ENCODE assay signal across 8 cellular contexts in genomic region chr1:147599362-147600118, GRCh38. TPM values are rescaled to one million over a fixed set of nuclear protein-coding genes. Genes with fewer than 3 reads are reported as not detected.
DNase-seq lines count a peak whose midpoint lies in the region; ATAC-seq and TF ChIP-seq lines count a peak whose summit lies in the region.

No MANE protein-coding gene starts in this region.

- POLR2A ChIA-PET in activated CD8-positive, alpha-beta T cell treated with anti-CD3 and anti-CD28 coated beads for 36 hours (lab: Charles Lee) = interaction anchor here (0.9 to 3.8 kb wide), 8 partner anchors 9 to 89 kb away, joined by 3 to 38 read pairs (median 5); partner anchors contain the start of gene BCL9

- H3K4me3 Mint-ChIP-seq in activated CD8-positive, alpha-beta T cell treated with anti-CD3 and anti-CD28 coated beads for 36 hours = peak overlapping the region; percentile 93

- no peaks in the 10 kb centered on the region for H3K27me3 Mint-ChIP-seq in activated CD8-positive, alpha-beta T cell treated with anti-CD3 and anti-CD28 coated beads for 36 hours

- H3K4me3 ChIP-seq in HL-60 (replicated peaks; ENCODE audit: insufficient read depth, low read length) = peak overlapping the region; percentile 62
- peak overlapping the region; percentile 64 for H3K4me3 ChIP-seq in lung

- H3K4me1 Mint-ChIP-seq in activated CD8-positive, alpha-beta T cell treated with anti-CD3 and anti-CD28 coated beads for 36 hours (ENCODE audit: low read depth) = peaks cover 32% of the 10 kb centered on the region

- H3K27ac ChIP-seq in HL-60 (replicated peaks) = no peak overlapping the region
- peak overlapping the region; percentile 92 to 95 for H3K27ac ChIP-seq in lung (ENCODE audit: low read depth in 1 of 2, low read length in 1 of 2)

- H3K27ac Mint-ChIP-seq in activated CD8-positive, alpha-beta T cell treated with anti-CD3 and anti-CD28 coated beads for 36 hours = peak overlapping the region; percentile 93

- intact Hi-C loops in activated CD8-positive, alpha-beta T cell treated with anti-CD3 and anti-CD28 coated beads for 36 hours (cut with micrococcal nuclease) = loop anchor here (2.0 kb wide), 1 partner anchor 61 kb away; no protein-coding TSS in a partner anchor

- 0 to 1% methylated on average over 57 to 80 of the region's 80 CpGs for WGBS in lung, 2 donors

- TF ChIP-seq CTCF in HL-60 (IDR thresholded peaks at IDR 0.05; ENCODE audit: insufficient read depth, low read length) (no peak), lung (IDR thresholded peaks at IDR 0.05; ENCODE audit: control extremely low read depth, extremely low read depth) (no peak)
- no peak for TF ChIP-seq CTCF in activated CD8-positive, alpha-beta T cell treated with anti-CD3 and anti-CD28 coated beads for 36 hours (IDR thresholded peaks at IDR 0.05)

- peak; percentile 77 to 100 (median 97) for DNase-seq in C1 segment of cervical spinal cord (lab: John Stamatoyannopoulos, UW)
- DNase-seq in HL-60 (ENCODE audit: low read depth in 1 of 2, low spot score in 1 of 2) = peak; percentile 34 to 64
- DNase-seq in NCI-H82 treated with DMSO at 0.1 percent for 48 hours (lab: John Stamatoyannopoulos, UW; ENCODE audit: unreplicated experiment) = peak; percentile 95
- DNase-seq in activated CD8-positive, alpha-beta T cell treated with anti-CD3 and anti-CD28 coated beads for 36 hours = peak; percentile 98
- peak; percentile 99 for DNase-seq in ecto neural progenitor cell (ENCODE audit: low spot score)
- peak; percentile 98 for DNase-seq in lung (ENCODE audit: low spot score)
- DNase-seq in stimulated activated CD4-positive, alpha-beta T cell treated with anti-CD3 and anti-CD28 coated beads, TNF-alpha, amount 100 ng/mL, for 1 hour (ENCODE audit: low read depth in 3 of 3, low spot score in 1 of 3) = peak; percentile 91 to 97 (median 93)

- no peaks in the 10 kb centered on the region for H3K9me3 ChIP-seq in lung (ENCODE audit: control insufficient read depth in 2 of 2, insufficient read depth in 1 of 2, low read length in 1 of 2)

- H3K4me1 ChIP-seq in lung (ENCODE audit: control insufficient read depth in 2 of 2, insufficient read depth in 2 of 2, low read length in 2 of 2) = peaks cover 0 to 4% of the 10 kb centered on the region in 2 donors

- H3K9me3 Mint-ChIP-seq in activated CD8-positive, alpha-beta T cell treated with anti-CD3 and anti-CD28 coated beads for 36 hours = no peaks in the 10 kb centered on the region

- CTCF ChIA-PET in activated CD8-positive, alpha-beta T cell treated with anti-CD3 and anti-CD28 coated beads for 36 hours (lab: Charles Lee) = interaction anchor here (0.6 to 3.0 kb wide), 6 partner anchors 29 to 104 kb away, joined by 3 to 11 read pairs (median 5); partner anchors contain the start of gene BCL9

- peak; percentile 77 for ATAC-seq in GM19463 (IDR thresholded peaks at IDR 0.05; ENCODE audit: unreplicated experiment)
- peak; percentile 85 for ATAC-seq in activated CD8-positive, alpha-beta T cell treated with anti-CD3 and anti-CD28 coated beads for 36 hours
- ATAC-seq in lung (ENCODE audit: insufficient read depth, low FRiP score) = peak; percentile 95

- H3K27me3 ChIP-seq in HL-60 (ENCODE audit: insufficient read depth, poor library complexity, severe bottlenecking) (peaks cover 45% of the 10 kb centered on the region), lung (ENCODE audit: control insufficient read depth, insufficient read depth) (no peaks in the 10 kb centered on the region)

- H3K36me3 ChIP-seq in lung (ENCODE audit: control insufficient read depth in 2 of 2, insufficient read depth in 2 of 2, low read length in 2 of 2) = no peaks in the 10 kb centered on the region

- peaks cover 3% of the 10 kb centered on the region for H3K36me3 Mint-ChIP-seq in activated CD8-positive, alpha-beta T cell treated with anti-CD3 and anti-CD28 coated beads for 36 hours (ENCODE audit: low read depth)

RNA-seq across cellular contexts. Expression of gene BCL9, which starts 58.2 kb away (rescaled TPM):
- 10 to 100 TPM; 30.9 to 34.3 TPM for total RNA-seq in activated CD8-positive, alpha-beta T cell treated with anti-CD3 and anti-CD28 coated beads for 36 hours
- 10 to 100 TPM; 14.7 to 19.5 TPM for total RNA-seq in lung
- polyA plus RNA-seq in lung = 1 to 10 TPM; 3.2 to 7.4 TPM

Comparison
In these comparisons a context has a peak if more than half of its experiments do, and no peak if none do; other contexts are left out.
1. DNase-seq: peak in every context shown above with its lines; median percentile 99 in ecto neural progenitor cell; 98 in activated CD8-positive, alpha-beta T cell treated with anti-CD3 and anti-CD28 coated beads for 36 hours; 98 in lung; 97 in C1 segment of cervical spinal cord; 95 in NCI-H82 treated with DMSO at 0.1 percent for 48 hours; 93 in stimulated activated CD4-positive, alpha-beta T cell treated with anti-CD3 and anti-CD28 coated beads, TNF-alpha, amount 100 ng/mL, for 1 hour; 49 in HL-60.